ENCODE assay signal across 1 cellular context in the genomic region with DNA sequence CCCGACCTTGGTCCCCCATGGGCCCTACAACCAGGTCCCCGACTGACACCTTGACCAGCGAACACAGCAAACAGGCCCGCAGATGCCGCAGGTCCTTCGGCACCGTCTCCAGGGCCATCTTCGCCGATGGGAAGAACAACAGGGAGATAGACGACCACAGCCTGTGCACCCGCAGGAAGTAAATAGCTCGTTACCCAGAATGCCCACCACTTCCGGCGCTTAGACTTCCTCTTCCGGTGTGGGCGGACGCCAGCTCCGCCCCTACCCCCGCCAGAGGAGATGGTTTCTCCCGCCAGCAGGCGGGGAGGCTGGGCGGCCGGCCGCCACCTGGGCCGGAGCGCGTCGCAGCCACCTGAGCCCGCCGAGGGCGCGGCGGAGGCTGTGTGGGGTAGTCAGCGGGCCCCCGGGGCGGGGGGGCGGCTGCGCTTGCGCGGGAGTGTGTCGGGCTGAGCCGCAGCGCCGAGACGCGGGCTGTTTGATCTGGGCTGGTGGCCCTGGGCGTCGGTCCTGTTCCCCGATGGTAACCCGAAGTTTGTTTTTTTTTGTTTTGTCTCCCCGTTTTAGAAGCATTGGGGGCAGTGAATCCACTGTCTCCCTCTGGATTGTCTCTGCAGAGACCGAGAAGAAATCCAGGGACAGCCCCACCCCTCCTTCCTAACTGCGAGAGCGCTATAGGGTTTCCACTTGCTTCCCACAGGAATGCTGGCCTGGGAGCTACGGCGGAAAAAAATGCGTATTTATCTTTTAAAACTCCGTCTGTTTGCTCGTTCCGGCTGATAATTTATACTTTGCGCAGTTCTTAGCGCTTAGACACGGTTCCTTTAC.
TF ChIP-seq lines count a peak whose summit lies in the region.

A gene (minus strand): TSS at position 184 of the 825 bp plus-strand sequence. CDS start 66 bp downstream, at position 118.

TF ChIP-seq in HepG2, 621 proteins besides CTCF, POLR2A, EP300 and RAD21 (continued from another document and continues in another):
- TF ChIP-seq, protein P1, sequence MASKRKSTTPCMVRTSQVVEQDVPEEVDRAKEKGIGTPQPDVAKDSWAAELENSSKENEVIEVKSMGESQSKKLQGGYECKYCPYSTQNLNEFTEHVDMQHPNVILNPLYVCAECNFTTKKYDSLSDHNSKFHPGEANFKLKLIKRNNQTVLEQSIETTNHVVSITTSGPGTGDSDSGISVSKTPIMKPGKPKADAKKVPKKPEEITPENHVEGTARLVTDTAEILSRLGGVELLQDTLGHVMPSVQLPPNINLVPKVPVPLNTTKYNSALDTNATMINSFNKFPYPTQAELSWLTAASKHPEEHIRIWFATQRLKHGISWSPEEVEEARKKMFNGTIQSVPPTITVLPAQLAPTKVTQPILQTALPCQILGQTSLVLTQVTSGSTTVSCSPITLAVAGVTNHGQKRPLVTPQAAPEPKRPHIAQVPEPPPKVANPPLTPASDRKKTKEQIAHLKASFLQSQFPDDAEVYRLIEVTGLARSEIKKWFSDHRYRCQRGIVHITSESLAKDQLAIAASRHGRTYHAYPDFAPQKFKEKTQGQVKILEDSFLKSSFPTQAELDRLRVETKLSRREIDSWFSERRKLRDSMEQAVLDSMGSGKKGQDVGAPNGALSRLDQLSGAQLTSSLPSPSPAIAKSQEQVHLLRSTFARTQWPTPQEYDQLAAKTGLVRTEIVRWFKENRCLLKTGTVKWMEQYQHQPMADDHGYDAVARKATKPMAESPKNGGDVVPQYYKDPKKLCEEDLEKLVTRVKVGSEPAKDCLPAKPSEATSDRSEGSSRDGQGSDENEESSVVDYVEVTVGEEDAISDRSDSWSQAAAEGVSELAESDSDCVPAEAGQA (IDR thresholded peaks at IDR 0.05; ENCODE audit: low read depth) = peak; percentile 80; the same call in 1 of the 2 replicates
- TF ChIP-seq, protein P1 (CRISPR knock-in tag; IDR thresholded peaks at IDR 0.05; ENCODE audit: borderline replicate concordance) = peak; percentile 92; the same call in 1 of the 2 replicates
- TF ChIP-seq ZEB1 (IDR thresholded peaks at IDR 0.05; ENCODE audit: insufficient replicate concordance, low read depth) = peak; percentile 61
- TF ChIP-seq MTF2 (CRISPR knock-in tag; IDR thresholded peaks at IDR 0.05; ENCODE audit: borderline replicate concordance) = no peak; the same call in 1 of the 2 replicates
- TF ChIP-seq ASH2L (IDR thresholded peaks at IDR 0.05; ENCODE audit: insufficient read length, low read depth, low read length) = peak; percentile 97
- TF ChIP-seq ZNF121 (CRISPR knock-in tag; IDR thresholded peaks at IDR 0.05) = peak; percentile 38
- TF ChIP-seq ZNF530 (CRISPR knock-in tag; IDR thresholded peaks at IDR 0.05; ENCODE audit: low read depth) = no peak
- peak; percentile 87 for TF ChIP-seq FOXC1 (CRISPR knock-in tag; IDR thresholded peaks at IDR 0.05; ENCODE audit: borderline replicate concordance)
- TF ChIP-seq ZFP90 (CRISPR knock-in tag; IDR thresholded peaks at IDR 0.05; ENCODE audit: borderline replicate concordance) = peak; percentile 52
- TF ChIP-seq ZNF777 (CRISPR knock-in tag; IDR thresholded peaks at IDR 0.05) = peak; percentile 78
- TF ChIP-seq, protein P2, sequence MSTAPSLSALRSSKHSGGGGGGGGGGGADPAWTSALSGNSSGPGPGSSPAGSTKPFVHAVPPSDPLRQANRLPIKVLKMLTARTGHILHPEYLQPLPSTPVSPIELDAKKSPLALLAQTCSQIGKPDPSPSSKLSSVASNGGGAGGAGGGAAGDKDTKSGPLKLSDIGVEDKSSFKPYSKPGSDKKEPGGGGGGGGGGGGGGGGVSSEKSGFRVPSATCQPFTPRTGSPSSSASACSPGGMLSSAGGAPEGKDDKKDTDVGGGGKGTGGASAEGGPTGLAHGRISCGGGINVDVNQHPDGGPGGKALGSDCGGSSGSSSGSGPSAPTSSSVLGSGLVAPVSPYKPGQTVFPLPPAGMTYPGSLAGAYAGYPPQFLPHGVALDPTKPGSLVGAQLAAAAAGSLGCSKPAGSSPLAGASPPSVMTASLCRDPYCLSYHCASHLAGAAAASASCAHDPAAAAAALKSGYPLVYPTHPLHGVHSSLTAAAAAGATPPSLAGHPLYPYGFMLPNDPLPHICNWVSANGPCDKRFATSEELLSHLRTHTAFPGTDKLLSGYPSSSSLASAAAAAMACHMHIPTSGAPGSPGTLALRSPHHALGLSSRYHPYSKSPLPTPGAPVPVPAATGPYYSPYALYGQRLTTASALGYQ (CRISPR knock-in tag; IDR thresholded peaks at IDR 0.05) = peak; percentile 85
- TF ChIP-seq MTA1 (CRISPR knock-in tag; IDR thresholded peaks at IDR 0.05; ENCODE audit: borderline replicate concordance) = peak; percentile 90
- no peak for TF ChIP-seq CCAR2 (optimal IDR thresholded peaks at IDR 0.05; ENCODE audit: low read depth, low read length)
- no peak for TF ChIP-seq LCORL (IDR thresholded peaks at IDR 0.05)
- TF ChIP-seq LCORL (CRISPR knock-in tag; IDR thresholded peaks at IDR 0.05) = peak; percentile 76
- peak; percentile 90 for TF ChIP-seq MAZ (IDR thresholded peaks at IDR 0.05; ENCODE audit: borderline replicate concordance, low read depth, low read length)
- TF ChIP-seq MAZ (CRISPR knock-in tag; IDR thresholded peaks at IDR 0.05; ENCODE audit: low read depth) = peak; percentile 95
- TF ChIP-seq ZNF484 (CRISPR knock-in tag; IDR thresholded peaks at IDR 0.05; ENCODE audit: borderline replicate concordance, low read depth) = no peak
- peak; percentile 90 for TF ChIP-seq RELA (CRISPR knock-in tag; IDR thresholded peaks at IDR 0.05)
- peak; percentile 33; the same call in 1 of the 2 replicates for TF ChIP-seq ZNF724P (CRISPR knock-in tag; IDR thresholded peaks at IDR 0.05; ENCODE audit: borderline replicate concordance)
- TF ChIP-seq, protein P3, sequence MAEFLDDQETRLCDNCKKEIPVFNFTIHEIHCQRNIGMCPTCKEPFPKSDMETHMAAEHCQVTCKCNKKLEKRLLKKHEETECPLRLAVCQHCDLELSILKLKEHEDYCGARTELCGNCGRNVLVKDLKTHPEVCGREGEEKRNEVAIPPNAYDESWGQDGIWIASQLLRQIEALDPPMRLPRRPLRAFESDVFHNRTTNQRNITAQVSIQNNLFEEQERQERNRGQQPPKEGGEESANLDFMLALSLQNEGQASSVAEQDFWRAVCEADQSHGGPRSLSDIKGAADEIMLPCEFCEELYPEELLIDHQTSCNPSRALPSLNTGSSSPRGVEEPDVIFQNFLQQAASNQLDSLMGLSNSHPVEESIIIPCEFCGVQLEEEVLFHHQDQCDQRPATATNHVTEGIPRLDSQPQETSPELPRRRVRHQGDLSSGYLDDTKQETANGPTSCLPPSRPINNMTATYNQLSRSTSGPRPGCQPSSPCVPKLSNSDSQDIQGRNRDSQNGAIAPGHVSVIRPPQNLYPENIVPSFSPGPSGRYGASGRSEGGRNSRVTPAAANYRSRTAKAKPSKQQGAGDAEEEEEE (CRISPR knock-in tag; IDR thresholded peaks at IDR 0.05; ENCODE audit: borderline replicate concordance) = no peak
- TF ChIP-seq, protein P4, sequence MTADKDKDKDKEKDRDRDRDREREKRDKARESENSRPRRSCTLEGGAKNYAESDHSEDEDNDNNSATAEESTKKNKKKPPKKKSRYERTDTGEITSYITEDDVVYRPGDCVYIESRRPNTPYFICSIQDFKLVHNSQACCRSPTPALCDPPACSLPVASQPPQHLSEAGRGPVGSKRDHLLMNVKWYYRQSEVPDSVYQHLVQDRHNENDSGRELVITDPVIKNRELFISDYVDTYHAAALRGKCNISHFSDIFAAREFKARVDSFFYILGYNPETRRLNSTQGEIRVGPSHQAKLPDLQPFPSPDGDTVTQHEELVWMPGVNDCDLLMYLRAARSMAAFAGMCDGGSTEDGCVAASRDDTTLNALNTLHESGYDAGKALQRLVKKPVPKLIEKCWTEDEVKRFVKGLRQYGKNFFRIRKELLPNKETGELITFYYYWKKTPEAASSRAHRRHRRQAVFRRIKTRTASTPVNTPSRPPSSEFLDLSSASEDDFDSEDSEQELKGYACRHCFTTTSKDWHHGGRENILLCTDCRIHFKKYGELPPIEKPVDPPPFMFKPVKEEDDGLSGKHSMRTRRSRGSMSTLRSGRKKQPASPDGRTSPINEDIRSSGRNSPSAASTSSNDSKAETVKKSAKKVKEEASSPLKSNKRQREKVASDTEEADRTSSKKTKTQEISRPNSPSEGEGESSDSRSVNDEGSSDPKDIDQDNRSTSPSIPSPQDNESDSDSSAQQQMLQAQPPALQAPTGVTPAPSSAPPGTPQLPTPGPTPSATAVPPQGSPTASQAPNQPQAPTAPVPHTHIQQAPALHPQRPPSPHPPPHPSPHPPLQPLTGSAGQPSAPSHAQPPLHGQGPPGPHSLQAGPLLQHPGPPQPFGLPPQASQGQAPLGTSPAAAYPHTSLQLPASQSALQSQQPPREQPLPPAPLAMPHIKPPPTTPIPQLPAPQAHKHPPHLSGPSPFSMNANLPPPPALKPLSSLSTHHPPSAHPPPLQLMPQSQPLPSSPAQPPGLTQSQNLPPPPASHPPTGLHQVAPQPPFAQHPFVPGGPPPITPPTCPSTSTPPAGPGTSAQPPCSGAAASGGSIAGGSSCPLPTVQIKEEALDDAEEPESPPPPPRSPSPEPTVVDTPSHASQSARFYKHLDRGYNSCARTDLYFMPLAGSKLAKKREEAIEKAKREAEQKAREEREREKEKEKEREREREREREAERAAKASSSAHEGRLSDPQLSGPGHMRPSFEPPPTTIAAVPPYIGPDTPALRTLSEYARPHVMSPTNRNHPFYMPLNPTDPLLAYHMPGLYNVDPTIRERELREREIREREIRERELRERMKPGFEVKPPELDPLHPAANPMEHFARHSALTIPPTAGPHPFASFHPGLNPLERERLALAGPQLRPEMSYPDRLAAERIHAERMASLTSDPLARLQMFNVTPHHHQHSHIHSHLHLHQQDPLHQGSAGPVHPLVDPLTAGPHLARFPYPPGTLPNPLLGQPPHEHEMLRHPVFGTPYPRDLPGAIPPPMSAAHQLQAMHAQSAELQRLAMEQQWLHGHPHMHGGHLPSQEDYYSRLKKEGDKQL (CRISPR knock-in tag; IDR thresholded peaks at IDR 0.05; ENCODE audit: low read depth) = no peak; the same call in 1 of the 2 replicates
- TF ChIP-seq ZNF567 (CRISPR knock-in tag; IDR thresholded peaks at IDR 0.05; ENCODE audit: borderline replicate concordance) = peak; percentile 60; the same call in 1 of the 2 replicates
- TF ChIP-seq FOXK1 (CRISPR knock-in tag; IDR thresholded peaks at IDR 0.05; ENCODE audit: borderline replicate concordance, low read depth) = peak; percentile 100
- TF ChIP-seq TCF7L2 (IDR thresholded peaks at IDR 0.05; ENCODE audit: low read depth, low read length) = no peak
- TF ChIP-seq, protein P5, sequence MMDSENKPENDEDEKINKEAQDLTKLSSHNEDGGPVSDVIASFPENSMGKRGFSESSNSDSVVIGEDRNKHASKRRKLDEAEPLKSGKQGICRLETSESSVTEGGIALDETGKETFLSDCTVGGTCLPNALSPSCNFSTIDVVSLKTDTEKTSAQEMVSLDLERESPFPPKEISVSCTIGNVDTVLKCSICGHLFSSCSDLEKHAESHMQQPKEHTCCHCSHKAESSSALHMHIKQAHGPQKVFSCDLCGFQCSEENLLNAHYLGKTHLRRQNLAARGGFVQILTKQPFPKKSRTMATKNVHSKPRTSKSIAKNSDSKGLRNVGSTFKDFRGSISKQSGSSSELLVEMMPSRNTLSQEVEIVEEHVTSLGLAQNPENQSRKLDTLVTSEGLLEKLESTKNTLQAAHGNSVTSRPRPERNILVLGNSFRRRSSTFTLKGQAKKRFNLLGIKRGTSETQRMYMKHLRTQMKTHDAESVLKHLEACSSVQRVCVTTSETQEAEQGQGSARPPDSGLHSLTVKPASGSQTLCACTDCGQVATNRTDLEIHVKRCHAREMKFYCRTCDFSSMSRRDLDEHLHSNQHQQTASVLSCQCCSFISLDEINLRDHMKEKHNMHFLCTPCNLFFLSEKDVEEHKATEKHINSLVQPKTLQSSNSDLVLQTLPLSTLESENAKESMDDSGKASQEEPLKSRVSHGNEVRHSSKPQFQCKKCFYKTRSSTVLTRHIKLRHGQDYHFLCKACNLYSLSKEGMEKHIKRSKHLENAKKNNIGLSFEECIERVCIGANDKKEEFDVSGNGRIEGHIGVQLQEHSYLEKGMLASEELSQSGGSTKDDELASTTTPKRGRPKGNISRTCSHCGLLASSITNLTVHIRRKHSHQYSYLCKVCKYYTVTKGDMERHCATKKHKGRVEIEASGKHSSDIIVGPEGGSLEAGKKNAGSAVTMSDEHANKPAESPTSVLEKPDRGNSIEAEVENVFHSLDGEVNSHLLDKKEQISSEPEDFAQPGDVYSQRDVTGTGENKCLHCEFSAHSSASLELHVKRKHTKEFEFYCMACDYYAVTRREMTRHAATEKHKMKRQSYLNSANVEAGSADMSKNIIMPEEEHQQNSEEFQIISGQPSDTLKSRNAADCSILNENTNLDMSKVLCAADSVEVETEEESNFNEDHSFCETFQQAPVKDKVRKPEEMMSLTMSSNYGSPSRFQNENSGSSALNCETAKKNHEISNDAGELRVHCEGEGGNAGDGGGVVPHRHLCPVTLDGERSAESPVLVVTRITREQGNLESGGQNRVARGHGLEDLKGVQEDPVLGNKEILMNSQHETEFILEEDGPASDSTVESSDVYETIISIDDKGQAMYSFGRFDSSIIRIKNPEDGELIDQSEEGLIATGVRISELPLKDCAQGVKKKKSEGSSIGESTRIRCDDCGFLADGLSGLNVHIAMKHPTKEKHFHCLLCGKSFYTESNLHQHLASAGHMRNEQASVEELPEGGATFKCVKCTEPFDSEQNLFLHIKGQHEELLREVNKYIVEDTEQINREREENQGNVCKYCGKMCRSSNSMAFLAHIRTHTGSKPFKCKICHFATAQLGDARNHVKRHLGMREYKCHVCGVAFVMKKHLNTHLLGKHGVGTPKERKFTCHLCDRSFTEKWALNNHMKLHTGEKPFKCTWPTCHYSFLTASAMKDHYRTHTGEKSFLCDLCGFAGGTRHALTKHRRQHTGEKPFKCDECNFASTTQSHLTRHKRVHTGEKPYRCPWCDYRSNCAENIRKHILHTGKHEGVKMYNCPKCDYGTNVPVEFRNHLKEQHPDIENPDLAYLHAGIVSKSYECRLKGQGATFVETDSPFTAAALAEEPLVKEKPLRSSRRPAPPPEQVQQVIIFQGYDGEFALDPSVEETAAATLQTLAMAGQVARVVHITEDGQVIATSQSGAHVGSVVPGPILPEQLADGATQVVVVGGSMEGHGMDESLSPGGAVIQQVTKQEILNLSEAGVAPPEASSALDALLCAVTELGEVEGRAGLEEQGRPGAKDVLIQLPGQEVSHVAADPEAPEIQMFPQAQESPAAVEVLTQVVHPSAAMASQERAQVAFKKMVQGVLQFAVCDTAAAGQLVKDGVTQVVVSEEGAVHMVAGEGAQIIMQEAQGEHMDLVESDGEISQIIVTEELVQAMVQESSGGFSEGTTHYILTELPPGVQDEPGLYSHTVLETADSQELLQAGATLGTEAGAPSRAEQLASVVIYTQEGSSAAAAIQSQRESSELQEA (CRISPR knock-in tag; IDR thresholded peaks at IDR 0.05; ENCODE audit: not compliant biosample characterization) = peak; percentile 77
- no peak for TF ChIP-seq CBX1 (IDR thresholded peaks at IDR 0.05; ENCODE audit: low read depth)
